In the genomic region with DNA sequence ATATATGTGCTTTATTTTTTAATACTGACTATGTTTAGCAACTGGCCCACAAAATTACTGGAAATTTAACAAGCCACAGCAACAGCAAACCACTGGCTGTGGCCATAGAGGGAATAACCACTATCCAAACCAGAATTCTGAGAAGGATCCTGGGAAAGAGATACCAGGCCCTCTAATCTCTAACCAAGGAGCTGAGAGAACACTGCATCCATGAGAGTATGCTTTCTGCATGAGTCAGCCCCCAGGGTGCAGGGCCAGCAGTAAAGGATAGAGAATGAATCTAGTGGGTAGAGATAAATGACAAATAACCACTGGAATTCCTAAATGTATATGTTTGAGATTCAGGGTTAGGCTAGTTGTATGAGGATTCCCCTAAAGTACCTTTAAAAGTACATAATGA, we compare ENCODE assay signal across 19 cellular contexts.
DNase-seq lines count a peak whose midpoint lies in the region; ATAC-seq and TF ChIP-seq lines count a peak whose summit lies in the region.
"Had no signal": no experiment of that assay in that cellular context is flagged by ENCODE, and none has a peak within 500 bp of the region (broad histone marks: within the 10 kb centered on the region; RNA-seq: fewer than 3 reads in every experiment).

No MANE protein-coding gene starts in this region.

- no peaks in the 10 kb centered on the region for H3K4me1 Mint-ChIP-seq in activated T-helper 2 cell treated with anti-CD3 and anti-CD28 coated beads, Interferon-gamma antibody, Interleukin-2, Interleukin-4, amounts not matched to agents 10 μg/mL and 5 μg/mL and 100 μg/mL, durations not matched to agents 14 hours and 24 hours and 36 hours (ENCODE audit: low read depth)
- H3K4me1 Mint-ChIP-seq: activated CD4-positive, alpha-beta T cell treated with anti-CD3 and anti-CD28 coated beads, Interleukin-2, amount 10 ng/mL, durations not matched to agents 24 days and 14 days; CD8-positive, alpha-beta memory T cell; stimulated activated naive CD8-positive, alpha-beta T cell treated with anti-CD3 and anti-CD28 coated beads, Interleukin-15, amount 100 ng/mL, for 72 hours had no signal

- H3K27ac ChIP-seq in brain microvascular endothelial cell (peak overlapping the region; percentile 81), lower lobe of right lung (no peak overlapping the region)
- H3K27ac ChIP-seq: Peyer's patch had no signal

- no peaks in the 10 kb centered on the region for H3K36me3 ChIP-seq in brain microvascular endothelial cell (replicated peaks)
- no peaks in the 10 kb centered on the region for H3K36me3 ChIP-seq in lower lobe of right lung
- H3K36me3 ChIP-seq: Peyer's patch had no signal

- H3K4me3 ChIP-seq in brain microvascular endothelial cell (ENCODE audit: low read depth, low read length) (no peak overlapping the region), lower lobe of right lung (no peak overlapping the region)
- H3K4me3 ChIP-seq: Peyer's patch had no signal

- intact Hi-C loops in lower lobe of right lung (cut with DNase I): no loop called here
- intact Hi-C loops in activated T-helper 2 cell treated with anti-CD3 and anti-CD28 coated beads, Interferon-gamma antibody, Interleukin-2, Interleukin-4, amounts not matched to agents 10 μg/mL and 5 μg/mL and 100 μg/mL, durations not matched to agents 14 hours and 24 hours and 36 hours (cut with micrococcal nuclease): no loop called here

- H3K27me3 Mint-ChIP-seq in activated T-helper 2 cell treated with anti-CD3 and anti-CD28 coated beads, Interferon-gamma antibody, Interleukin-2, Interleukin-4, amounts not matched to agents 10 μg/mL and 5 μg/mL and 100 μg/mL, durations not matched to agents 14 hours and 24 hours and 36 hours (ENCODE audit: low read depth): peaks cover 4% of the 10 kb centered on the region
- H3K27me3 Mint-ChIP-seq: activated CD4-positive, alpha-beta T cell treated with anti-CD3 and anti-CD28 coated beads, Interleukin-2, amount 10 ng/mL, durations not matched to agents 24 days and 14 days; stimulated activated naive CD8-positive, alpha-beta T cell treated with anti-CD3 and anti-CD28 coated beads, Interleukin-15, amount 100 ng/mL, for 72 hours had no signal

- H3K4me3 Mint-ChIP-seq in activated T-helper 2 cell treated with anti-CD3 and anti-CD28 coated beads, Interferon-gamma antibody, Interleukin-2, Interleukin-4, amounts not matched to agents 10 μg/mL and 5 μg/mL and 100 μg/mL, durations not matched to agents 14 hours and 24 hours and 36 hours (ENCODE audit: low read depth): no peak overlapping the region
- H3K4me3 Mint-ChIP-seq: activated CD4-positive, alpha-beta T cell treated with anti-CD3 and anti-CD28 coated beads, Interleukin-2, amount 10 ng/mL, durations not matched to agents 24 days and 14 days; CD8-positive, alpha-beta memory T cell; stimulated activated naive CD8-positive, alpha-beta T cell treated with anti-CD3 and anti-CD28 coated beads, Interleukin-15, amount 100 ng/mL, for 72 hours had no signal

- no peak for TF ChIP-seq CTCF in brain microvascular endothelial cell (IDR thresholded peaks at IDR 0.05; ENCODE audit: low read depth, low read length, missing control alignments)
- TF ChIP-seq CTCF in lower lobe of right lung (IDR thresholded peaks at IDR 0.05): no peak

- DNase-seq in AG08396 (ENCODE audit: low spot score) (peak; percentile 47), HT1080 (ENCODE audit: low read depth) (peak; percentile 32), brain microvascular endothelial cell (peak; percentile 97), hepatic stellate cell (ENCODE audit: low spot score) (peak; percentile 59), lower lobe of right lung (no peak)
- no peak for DNase-seq in activated T-helper 2 cell treated with anti-CD3 and anti-CD28 coated beads, Interferon-gamma antibody, Interleukin-2, Interleukin-4, amounts not matched to agents 10 μg/mL and 5 μg/mL and 100 μg/mL, durations not matched to agents 14 hours and 24 hours and 36 hours (ENCODE audit: low spot score)
- DNase-seq: activated CD4-positive, alpha-beta T cell treated with anti-CD3 and anti-CD28 coated beads, Interleukin-2, amount 10 ng/mL, durations not matched to agents 24 days and 14 days; activated CD8-positive, alpha-beta memory T cell treated with anti-CD3 and anti-CD28 coated beads, Interleukin-2, amount 50 U/mL, for 4 hours; activated gamma-delta T cell treated with Interleukin-2 at 50 U/mL for 16 hours; aorta; CD8-positive, alpha-beta memory T cell; left cardiac atrium; NCI-H1092 treated with DMSO at 0.1 percent for 48 hours; NCI-H774; Peyer's patch; stimulated activated naive CD8-positive, alpha-beta T cell treated with anti-CD3 and anti-CD28 coated beads, Interleukin-15, amount 100 ng/mL, for 72 hours had no signal

- H3K9me3 ChIP-seq in lower lobe of right lung: no peaks in the 10 kb centered on the region
- H3K9me3 ChIP-seq: Peyer's patch had no signal

- H3K27me3 ChIP-seq in brain microvascular endothelial cell (replicated peaks) (no peaks in the 10 kb centered on the region), lower lobe of right lung (ENCODE audit: low read depth) (no peaks in the 10 kb centered on the region)
- H3K27me3 ChIP-seq: Peyer's patch had no signal

- H3K27ac Mint-ChIP-seq in activated T-helper 2 cell treated with anti-CD3 and anti-CD28 coated beads, Interferon-gamma antibody, Interleukin-2, Interleukin-4, amounts not matched to agents 10 μg/mL and 5 μg/mL and 100 μg/mL, durations not matched to agents 14 hours and 24 hours and 36 hours: no peak overlapping the region
- H3K27ac Mint-ChIP-seq: activated CD4-positive, alpha-beta T cell treated with anti-CD3 and anti-CD28 coated beads, Interleukin-2, amount 10 ng/mL, durations not matched to agents 24 days and 14 days; CD8-positive, alpha-beta memory T cell; stimulated activated naive CD8-positive, alpha-beta T cell treated with anti-CD3 and anti-CD28 coated beads, Interleukin-15, amount 100 ng/mL, for 72 hours had no signal

- no peaks in the 10 kb centered on the region for H3K36me3 Mint-ChIP-seq in activated T-helper 2 cell treated with anti-CD3 and anti-CD28 coated beads, Interferon-gamma antibody, Interleukin-2, Interleukin-4, amounts not matched to agents 10 μg/mL and 5 μg/mL and 100 μg/mL, durations not matched to agents 14 hours and 24 hours and 36 hours (ENCODE audit: low read depth)
- H3K36me3 Mint-ChIP-seq: CD8-positive, alpha-beta memory T cell had no signal

- ATAC-seq in lower lobe of right lung (no peak), GM19324 (IDR thresholded peaks at IDR 0.05; ENCODE audit: low FRiP score, unreplicated experiment) (no peak), GM18858 (IDR thresholded peaks at IDR 0.05; ENCODE audit: unreplicated experiment) (no peak)
- ATAC-seq: esophagus mucosa; stimulated activated naive CD8-positive, alpha-beta T cell treated with anti-CD3 and anti-CD28 coated beads, Interleukin-15, amount 100 ng/mL, for 72 hours had no signal

- peaks cover 6% of the 10 kb centered on the region for H3K9me3 Mint-ChIP-seq in activated T-helper 2 cell treated with anti-CD3 and anti-CD28 coated beads, Interferon-gamma antibody, Interleukin-2, Interleukin-4, amounts not matched to agents 10 μg/mL and 5 μg/mL and 100 μg/mL, durations not matched to agents 14 hours and 24 hours and 36 hours

- no peaks in the 10 kb centered on the region for H3K4me1 ChIP-seq in lower lobe of right lung
- H3K4me1 ChIP-seq: Peyer's patch had no signal

- in situ Hi-C loops in brain microvascular endothelial cell (cut with HindIII; ENCODE audit: low pct_ligation_motif_present, low sequenced_read_pairs): no loop called here

Comparison
In these comparisons a context has a peak if more than half of its experiments do, and no peak if none do; other contexts are left out.
1. DNase-seq: peak in AG08396 (single experiment), HT1080 (single experiment), brain microvascular endothelial cell (single experiment) and hepatic stellate cell (single experiment); none in lower lobe of right lung (single experiment) and activated T-helper 2 cell treated with anti-CD3 and anti-CD28 coated beads, Interferon-gamma antibody, Interleukin-2, Interleukin-4, amounts not matched to agents 10 μg/mL and 5 μg/mL and 100 μg/mL, durations not matched to agents 14 hours and 24 hours and 36 hours (single experiment).